18 cellular contexts compared by ENCODE assay signal in the genomic region with DNA sequence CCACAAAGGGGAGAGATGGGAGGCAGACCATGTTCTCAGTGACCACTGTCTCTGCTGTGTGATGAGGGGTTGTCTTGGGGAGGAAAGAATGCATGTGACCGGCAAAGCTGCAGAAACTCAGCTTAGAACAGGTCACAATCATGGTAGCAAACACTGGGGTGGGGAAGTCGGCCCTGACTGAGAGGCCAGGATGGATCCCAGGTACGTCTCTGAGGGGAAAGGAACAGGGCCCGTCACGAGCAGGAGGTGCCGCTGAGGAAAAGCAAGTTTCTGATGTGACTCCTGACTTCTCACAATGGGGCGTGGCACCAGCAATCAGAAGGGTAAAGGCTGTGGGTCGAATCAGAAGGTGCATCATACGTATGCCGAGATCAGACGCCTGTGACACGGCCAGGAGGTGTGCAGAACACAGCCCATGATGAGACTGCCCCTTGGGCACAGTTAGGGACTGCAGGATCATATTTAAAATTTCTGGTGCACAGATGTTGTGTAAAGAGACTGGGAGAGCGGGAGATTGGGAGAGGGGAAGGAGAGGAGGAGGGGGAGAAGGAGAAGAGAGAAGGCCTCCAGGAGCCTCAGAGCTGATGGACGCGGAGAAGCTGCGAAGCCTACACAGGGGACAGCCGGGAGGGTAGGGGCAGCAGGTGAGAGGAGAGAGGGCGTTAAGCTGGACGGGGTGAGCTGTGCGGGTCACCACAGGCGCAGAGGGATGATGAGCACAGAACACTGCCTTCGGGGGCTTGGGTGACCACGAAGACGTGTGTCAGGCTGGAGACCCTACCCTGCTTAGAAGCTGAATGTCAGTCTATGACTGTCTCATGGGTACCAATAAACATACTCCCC. TPM values are rescaled to one million over a fixed set of nuclear protein-coding genes. Genes with fewer than 3 reads are reported as not detected.
"Had no signal": no experiment of that assay in that cellular context is flagged by ENCODE, and none has a peak within 500 bp of the region (broad histone marks: within the 10 kb centered on the region; RNA-seq: fewer than 3 reads in every experiment).

No MANE protein-coding gene starts in this region.

- H3K27ac Mint-ChIP-seq: activated CD8-positive, alpha-beta T cell treated with anti-CD3 and anti-CD28 coated beads, Interleukin-2, amount 10 ng/mL, durations not matched to agents 7 days and 5 days; activated T-helper 1 cell treated with anti-CD3 and anti-CD28 coated beads, Interleukin-12 subunit alpha, Interleukin-12 subunit beta, Interleukin-2, Interleukin-4 antibody, amounts not matched to agents 30 ng/mL and 10 ng/mL and 1 ng/mL, durations not matched to agents 14 hours and 24 hours and 36 hours; nephron; stimulated activated naive CD8-positive, alpha-beta T cell treated with anti-CD3 and anti-CD28 coated beads, Interleukin-15, amount 100 ng/mL, for 72 hours; T-helper 17 cell had no signal

- H3K36me3 ChIP-seq: brain microvascular endothelial cell had no signal

- H3K9me3 Mint-ChIP-seq: activated T-helper 1 cell treated with anti-CD3 and anti-CD28 coated beads, Interleukin-12 subunit alpha, Interleukin-12 subunit beta, Interleukin-2, Interleukin-4 antibody, amounts not matched to agents 30 ng/mL and 10 ng/mL and 1 ng/mL, durations not matched to agents 14 hours and 24 hours and 36 hours; nephron; stimulated activated naive CD8-positive, alpha-beta T cell treated with anti-CD3 and anti-CD28 coated beads, Interleukin-15, amount 100 ng/mL, for 72 hours had no signal

- DNase-seq: activated CD4-positive, alpha-beta T cell treated with anti-CD3 and anti-CD28 coated beads for 1 hour; activated CD8-positive, alpha-beta T cell treated with anti-CD3 and anti-CD28 coated beads, Interleukin-2, amount 10 ng/mL, durations not matched to agents 7 days and 5 days; activated naive CD4-positive, alpha-beta T cell treated with Interleukin-2 at 50 U/mL for 16 hours; brain microvascular endothelial cell; dermis blood vessel endothelial cell; left cardiac atrium; stimulated activated CD4-positive, alpha-beta T cell treated with anti-CD3 and anti-CD28 coated beads, Interleukin-4, amount 100 ng/mL, for 1 hour; stimulated activated naive CD8-positive, alpha-beta T cell treated with anti-CD3 and anti-CD28 coated beads, Interleukin-15, amount 100 ng/mL, for 72 hours; T-helper 17 cell had no signal

- H3K4me3 Mint-ChIP-seq: activated CD8-positive, alpha-beta T cell treated with anti-CD3 and anti-CD28 coated beads, Interleukin-2, amount 10 ng/mL, durations not matched to agents 7 days and 5 days; activated T-helper 1 cell treated with anti-CD3 and anti-CD28 coated beads, Interleukin-12 subunit alpha, Interleukin-12 subunit beta, Interleukin-2, Interleukin-4 antibody, amounts not matched to agents 30 ng/mL and 10 ng/mL and 1 ng/mL, durations not matched to agents 14 hours and 24 hours and 36 hours; nephron; stimulated activated naive CD8-positive, alpha-beta T cell treated with anti-CD3 and anti-CD28 coated beads, Interleukin-15, amount 100 ng/mL, for 72 hours; T-helper 17 cell had no signal

- H3K27ac ChIP-seq: brain microvascular endothelial cell had no signal

RNA-seq across cellular contexts. Expression of a gene that starts 30.7 kb away (rescaled TPM):
- total RNA-seq: activated CD8-positive, alpha-beta T cell treated with anti-CD3 and anti-CD28 coated beads, Interleukin-2, amount 10 ng/mL, durations not matched to agents 7 days and 5 days; activated T-helper 1 cell treated with anti-CD3 and anti-CD28 coated beads, Interleukin-12 subunit alpha, Interleukin-12 subunit beta, Interleukin-2, Interleukin-4 antibody, amounts not matched to agents 30 ng/mL and 10 ng/mL and 1 ng/mL, durations not matched to agents 14 hours and 24 hours and 36 hours; dermis blood vessel endothelial cell; glomerular endothelial cell; left cardiac atrium; lung microvascular endothelial cell; omental fat pad; Right ventricle myocardium inferior; T-helper 17 cell had no signal
- polyA plus RNA-seq: esophagus, thymus had no signal

RNA-seq across cellular contexts. Expression of a gene that starts 36.7 kb away (rescaled TPM):
- total RNA-seq: activated CD8-positive, alpha-beta T cell treated with anti-CD3 and anti-CD28 coated beads, Interleukin-2, amount 10 ng/mL, durations not matched to agents 7 days and 5 days; activated T-helper 1 cell treated with anti-CD3 and anti-CD28 coated beads, Interleukin-12 subunit alpha, Interleukin-12 subunit beta, Interleukin-2, Interleukin-4 antibody, amounts not matched to agents 30 ng/mL and 10 ng/mL and 1 ng/mL, durations not matched to agents 14 hours and 24 hours and 36 hours; dermis blood vessel endothelial cell; glomerular endothelial cell; left cardiac atrium; lung microvascular endothelial cell; mucosa of gallbladder; omental fat pad; Right ventricle myocardium inferior; T-helper 17 cell had no signal
- polyA plus RNA-seq: esophagus, thymus had no signal

RNA-seq across cellular contexts. Expression of a gene that starts 38.3 kb away (rescaled TPM):
- total RNA-seq: activated CD8-positive, alpha-beta T cell treated with anti-CD3 and anti-CD28 coated beads, Interleukin-2, amount 10 ng/mL, durations not matched to agents 7 days and 5 days; activated T-helper 1 cell treated with anti-CD3 and anti-CD28 coated beads, Interleukin-12 subunit alpha, Interleukin-12 subunit beta, Interleukin-2, Interleukin-4 antibody, amounts not matched to agents 30 ng/mL and 10 ng/mL and 1 ng/mL, durations not matched to agents 14 hours and 24 hours and 36 hours; dermis blood vessel endothelial cell; glomerular endothelial cell; left cardiac atrium; lung microvascular endothelial cell; mucosa of gallbladder; omental fat pad; Right ventricle myocardium inferior; T-helper 17 cell had no signal
- polyA plus RNA-seq: esophagus, thymus had no signal

RNA-seq across cellular contexts. Expression of a gene that starts 52.0 kb away (rescaled TPM):
- total RNA-seq: activated CD8-positive, alpha-beta T cell treated with anti-CD3 and anti-CD28 coated beads, Interleukin-2, amount 10 ng/mL, durations not matched to agents 7 days and 5 days; activated T-helper 1 cell treated with anti-CD3 and anti-CD28 coated beads, Interleukin-12 subunit alpha, Interleukin-12 subunit beta, Interleukin-2, Interleukin-4 antibody, amounts not matched to agents 30 ng/mL and 10 ng/mL and 1 ng/mL, durations not matched to agents 14 hours and 24 hours and 36 hours; dermis blood vessel endothelial cell; glomerular endothelial cell; left cardiac atrium; lung microvascular endothelial cell; mucosa of gallbladder; omental fat pad; Right ventricle myocardium inferior; T-helper 17 cell had no signal
- polyA plus RNA-seq: esophagus had no signal
